In the genomic region with DNA sequence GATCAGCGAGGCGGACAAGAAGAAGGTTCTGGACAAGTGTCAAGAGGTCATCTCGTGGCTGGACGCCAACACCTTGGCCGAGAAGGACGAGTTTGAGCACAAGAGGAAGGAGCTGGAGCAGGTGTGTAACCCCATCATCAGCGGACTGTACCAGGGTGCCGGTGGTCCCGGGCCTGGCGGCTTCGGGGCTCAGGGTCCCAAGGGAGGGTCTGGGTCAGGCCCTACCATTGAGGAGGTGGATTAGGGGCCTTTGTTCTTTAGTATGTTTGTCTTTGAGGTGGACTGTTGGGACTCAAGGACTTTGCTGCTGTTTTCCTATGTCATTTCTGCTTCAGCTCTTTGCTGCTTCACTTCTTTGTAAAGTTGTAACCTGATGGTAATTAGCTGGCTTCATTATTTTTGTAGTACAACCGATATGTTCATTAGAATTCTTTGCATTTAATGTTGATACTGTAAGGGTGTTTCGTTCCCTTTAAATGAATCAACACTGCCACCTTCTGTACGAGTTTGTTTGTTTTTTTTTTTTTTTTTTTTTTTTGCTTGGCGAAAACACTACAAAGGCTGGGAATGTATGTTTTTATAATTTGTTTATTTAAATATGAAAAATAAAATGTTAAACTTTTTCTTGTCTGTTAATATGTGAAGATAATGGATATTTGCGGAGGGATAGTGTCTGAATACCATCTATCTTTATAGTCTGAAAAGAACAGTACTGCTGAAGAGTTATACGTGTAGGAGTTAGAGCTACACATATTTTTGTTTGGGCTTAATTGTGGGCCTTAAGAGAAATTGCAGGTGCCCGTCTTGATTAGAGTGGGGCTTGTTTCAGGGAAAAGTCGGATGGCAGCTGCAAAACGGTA, we compare ENCODE assay signal across 8 cellular contexts. TPM values are rescaled to one million over a fixed set of nuclear protein-coding genes. Genes with fewer than 3 reads are reported as not detected.
DNase-seq lines count a peak whose midpoint lies in the region; ATAC-seq and TF ChIP-seq lines count a peak whose summit lies in the region.

No MANE protein-coding gene starts in this region.

- H3K36me3 ChIP-seq in CD8-positive, alpha-beta memory T cell (ENCODE audit: insufficient read depth, low read length) = no peaks in the 10 kb centered on the region
- H3K36me3 ChIP-seq in mesodermal cell (ENCODE audit: control insufficient read depth, insufficient read depth, low read length) = no peaks in the 10 kb centered on the region
- H3K36me3 ChIP-seq in vagina = peaks cover 0 to 5% of the 10 kb centered on the region in 2 donors

- TF ChIP-seq POLR2A in vagina (IDR thresholded peaks at IDR 0.05) = no peak
- no peak for TF ChIP-seq POLR2A in GM18505 (IDR thresholded peaks at IDR 0.05; ENCODE audit: borderline replicate concordance, extremely low read depth, insufficient read depth, insufficient read length)

- intact Hi-C loops in vagina (cut with DNase I) = loop anchor here (5.0 kb wide), 2 partner anchors 103 to 148 kb away; partner anchors contain the start of genes DDAH2 and LY6G5C

- ATAC-seq in GM18505 (IDR thresholded peaks at IDR 0.05; ENCODE audit: unreplicated experiment) = no peak

- H3K27me3 Mint-ChIP-seq in CD8-positive, alpha-beta memory T cell = peaks cover 0 to 4% of the 10 kb centered on the region in 2 donors

- peak overlapping the region; percentile 87 to 97 (median 92) for H3K4me3 Mint-ChIP-seq in CD8-positive, alpha-beta memory T cell

- peak overlapping the region; percentile 76 for H3K4me3 ChIP-seq in CD8-positive, alpha-beta memory T cell (ENCODE audit: low read length)
- H3K4me3 ChIP-seq in mesodermal cell (ENCODE audit: extremely low read depth, insufficient read depth, low read length, poor library complexity, severe bottlenecking) (peak overlapping the region; percentile 60), vagina (peak overlapping the region; percentile 51 to 74)

- peaks cover 39 to 47% (median 43%) of the 10 kb centered on the region in 3 donors for H3K4me1 Mint-ChIP-seq in CD8-positive, alpha-beta memory T cell

- 39 to 42% methylated on average over 10 of the region's 20 CpGs for WGBS in mesodermal cell (ENCODE audit: insufficient coverage in 2 of 2), 2 experiments

- peak overlapping the region; percentile 71 for H3K27ac ChIP-seq in CD8-positive, alpha-beta memory T cell (ENCODE audit: low read depth, low read length)
- H3K27ac ChIP-seq in mesodermal cell (ENCODE audit: low read depth, low read length, severe bottlenecking) (no peak overlapping the region), vagina (peak overlapping the region; percentile 94)

- TF ChIP-seq CTCF in vagina (IDR thresholded peaks at IDR 0.05) = peak in 1 of 3 experiments; percentile 58

- no peaks in the 10 kb centered on the region for H3K9me3 ChIP-seq in CD8-positive, alpha-beta memory T cell (ENCODE audit: low read length)
- H3K9me3 ChIP-seq in mesodermal cell (ENCODE audit: control insufficient read depth, low read length) (no peaks in the 10 kb centered on the region), vagina (no peaks in the 10 kb centered on the region)

- POLR2A ChIA-PET in CD8-positive, alpha-beta memory T cell (lab: Charles Lee) = interaction anchor here (0.6 to 1.5 kb wide), 10 partner anchors 15 to 1589 kb away, joined by 3 to 8 read pairs (median 6); partner anchors contain the start of genes ABHD16A, DDAH2, HSPA1A and HSPA1L

- peak in 2 of 5 donors; percentile 51 to 55 for DNase-seq in CD8-positive, alpha-beta memory T cell
- peak; percentile 70 for DNase-seq in HT-29 (ENCODE audit: low spot score)
- peak; percentile 79 for DNase-seq in RKO (ENCODE audit: low spot score)
- peak; percentile 54 for DNase-seq in dedifferentiated amniotic fluid mesenchymal stem cell (ENCODE audit: extremely low spot score)
- DNase-seq in vagina (ENCODE audit: extremely low spot score in 2 of 2) = no peak
- no peak for DNase-seq in H4 (ENCODE audit: low spot score)

- no peaks in the 10 kb centered on the region for H3K9me3 Mint-ChIP-seq in CD8-positive, alpha-beta memory T cell

- CTCF ChIA-PET in CD8-positive, alpha-beta memory T cell (lab: Charles Lee) = interaction anchor here (0.7 to 4.2 kb wide), 41 partner anchors 12 to 1597 kb away, joined by 3 to 71 read pairs (median 4); partner anchors contain the start of genes ATP6V1G2, BAG6, C6orf47 and DDAH2

- H3K36me3 Mint-ChIP-seq in CD8-positive, alpha-beta memory T cell = peaks cover 0 to 20% (median 0%) of the 10 kb centered on the region in 3 donors

- H3K4me1 ChIP-seq in CD8-positive, alpha-beta memory T cell (ENCODE audit: insufficient read depth, low read length) = peaks cover 27% of the 10 kb centered on the region
- peaks cover 10% of the 10 kb centered on the region for H3K4me1 ChIP-seq in mesodermal cell (ENCODE audit: control insufficient read depth, insufficient read depth, low read length, poor library complexity, severe bottlenecking)
- H3K4me1 ChIP-seq in vagina = peaks cover 46% of the 10 kb centered on the region

- peak overlapping the region; percentile 74 to 96 (median 88) for H3K27ac Mint-ChIP-seq in CD8-positive, alpha-beta memory T cell

- no peaks in the 10 kb centered on the region for H3K27me3 ChIP-seq in CD8-positive, alpha-beta memory T cell (ENCODE audit: insufficient read depth, low read length, poor library complexity, severe bottlenecking)
- no peaks in the 10 kb centered on the region for H3K27me3 ChIP-seq in vagina

RNA-seq across cellular contexts. Expression of gene HSPA1B, which starts 2.3 kb away (rescaled TPM):
- total RNA-seq in CD8-positive, alpha-beta memory T cell = 10 to 100 TPM; 80.9 to 81.4 TPM
- 5.0 TPM for polyA plus RNA-seq in CD8-positive, alpha-beta memory T cell
- 655 TPM in 2 replicates for total RNA-seq in HT-29 (2014; rRNA removed; shearing (Covaris generic))
- 42.1 TPM for polyA plus RNA-seq in mesodermal cell (2013, experiment 1 of 2)
- polyA plus RNA-seq in mesodermal cell (2013, experiment 2 of 2) = 32.1 TPM
- 466 TPM for total RNA-seq in vagina
- 84.4 and 109 TPM in 2 replicates for total RNA-seq in H4 (2014; rRNA removed; shearing (Covaris generic))

RNA-seq across cellular contexts. Expression of gene HSPA1A, which starts 14.5 kb away (rescaled TPM):
- total RNA-seq in CD8-positive, alpha-beta memory T cell = 10 to 100 TPM; 64.8 to 70.1 TPM
- polyA plus RNA-seq in CD8-positive, alpha-beta memory T cell = 34.1 TPM
- 379 and 403 TPM in 2 replicates for total RNA-seq in HT-29 (2014; rRNA removed; shearing (Covaris generic))
- polyA plus RNA-seq in mesodermal cell (2013, experiment 1 of 2) = 43.6 TPM
- polyA plus RNA-seq in mesodermal cell (2013, experiment 2 of 2) = 36.9 TPM
- total RNA-seq in vagina = 345 TPM
- 29.8 and 31.5 TPM in 2 replicates for total RNA-seq in H4 (2014; rRNA removed; shearing (Covaris generic))

RNA-seq across cellular contexts. Expression of gene HSPA1L, which starts 14.8 kb away (rescaled TPM):
- total RNA-seq in CD8-positive, alpha-beta memory T cell = 1 to 10 TPM; 3.5 to 3.8 TPM
- 3.0 TPM for polyA plus RNA-seq in CD8-positive, alpha-beta memory T cell
- 0.64 and 1.3 TPM in 2 replicates for total RNA-seq in HT-29 (2014; rRNA removed; shearing (Covaris generic))
- polyA plus RNA-seq in mesodermal cell (2013, experiment 1 of 2) = 1.9 TPM
- 1.4 TPM for polyA plus RNA-seq in mesodermal cell (2013, experiment 2 of 2)
- 0.98 TPM for total RNA-seq in vagina
- total RNA-seq in H4 (2014; rRNA removed; shearing (Covaris generic)) = 0.85 and 1.0 TPM in 2 replicates

RNA-seq across cellular contexts. Expression of gene LSM2, which starts 23.1 kb away (rescaled TPM):
- 100 to 1,000 TPM; 160 to 172 TPM for total RNA-seq in CD8-positive, alpha-beta memory T cell
- 80.8 TPM for polyA plus RNA-seq in CD8-positive, alpha-beta memory T cell
- 77.4 and 93.6 TPM in 2 replicates for total RNA-seq in HT-29 (2014; rRNA removed; shearing (Covaris generic))
- 108 TPM for polyA plus RNA-seq in mesodermal cell (2013, experiment 1 of 2)
- 96.7 TPM for polyA plus RNA-seq in mesodermal cell (2013, experiment 2 of 2)
- total RNA-seq in vagina = 51.6 TPM
- total RNA-seq in H4 (2014; rRNA removed; shearing (Covaris generic)) = 108 and 123 TPM in 2 replicates

RNA-seq across cellular contexts. Expression of gene NEU1, which starts 32.8 kb away (rescaled TPM):
- total RNA-seq in CD8-positive, alpha-beta memory T cell = 10 to 100 TPM; 19.0 to 19.4 TPM
- polyA plus RNA-seq in CD8-positive, alpha-beta memory T cell = 25.0 TPM
- 82.3 and 87.1 TPM in 2 replicates for total RNA-seq in HT-29 (2014; rRNA removed; shearing (Covaris generic))
- 70.0 TPM for polyA plus RNA-seq in mesodermal cell (2013, experiment 1 of 2)
- polyA plus RNA-seq in mesodermal cell (2013, experiment 2 of 2) = 60.5 TPM
- total RNA-seq in vagina = 26.0 TPM
- total RNA-seq in H4 (2014; rRNA removed; shearing (Covaris generic)) = 91.5 and 101 TPM in 2 replicates

Comparison
In these comparisons a context has a peak if more than half of its experiments do, and no peak if none do; other contexts are left out.
1. DNase-seq: peak in HT-29 (single experiment), RKO (single experiment) and dedifferentiated amniotic fluid mesenchymal stem cell (single experiment); none in vagina (0 of 2) and H4 (single experiment).
2. Peak in every context shown above with its lines, with median percentiles within 50 percentile points of each other: H3K4me3 ChIP-seq.